In the genomic region with DNA sequence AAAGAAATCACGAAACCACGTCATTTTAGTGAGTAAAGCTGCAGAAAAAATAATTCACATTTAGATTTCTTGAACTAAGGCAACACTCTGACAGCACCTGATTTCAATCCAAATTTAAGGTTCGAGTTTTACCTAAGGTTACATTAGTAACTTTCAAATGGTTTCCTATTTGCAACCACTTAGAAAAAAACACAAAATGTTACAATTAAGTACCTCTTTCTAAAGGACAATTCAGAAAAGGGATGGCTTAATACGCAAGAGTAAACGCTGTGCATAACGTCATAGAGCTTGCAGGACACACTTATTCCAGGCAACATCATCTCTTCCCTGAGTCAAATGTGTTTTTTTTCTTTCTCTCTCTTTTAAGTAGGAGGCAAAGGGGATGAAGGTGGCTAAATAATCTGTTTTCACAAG, we compare ENCODE assay signal across 8 cellular contexts.
A peak's percentile ranks its signal among the peaks of the same experiment; 100 is the strongest.
DNase-seq lines count a peak whose midpoint lies in the region; ATAC-seq, FAIRE-seq and TF ChIP-seq lines count a peak whose summit lies in the region.

No MANE protein-coding gene starts in this region.

- in situ Hi-C loops in HepG2 (cut with HindIII; ENCODE audit: extremely low pct_ligation_motif_present, low pct_unique_long_range_greater_than_20kb), result no loop called here

- WGBS in HepG2 (ENCODE audit: low lambda C conversion rate), result under 1% methylated on average over 6 of the region's 6 CpGs
- 13% methylated on average over 6 of the region's 6 CpGs for WGBS in suprapubic skin

- H3K36me3 ChIP-seq in HepG2 (replicated peaks in 1 of 2; ENCODE audit: control insufficient read depth in 1 of 2, insufficient read depth in 2 of 2, low read length in 2 of 2) (no peaks in the 10 kb centered on the region), suprapubic skin (no peaks in the 10 kb centered on the region)

- H3K4me1 ChIP-seq in HepG2 (ENCODE audit: insufficient read depth, low read length) (peaks cover 45% of the 10 kb centered on the region), suprapubic skin (peaks cover 47% of the 10 kb centered on the region)

- CTCF ChIA-PET in HepG2 (lab: Yijun Ruan, JAX; ENCODE audit: low intra/inter-chr PET ratio, low total read pairs), result no interaction called here

- H4K20me1 ChIP-seq in HepG2 (ENCODE audit: insufficient read depth, low read length), result peaks cover 10% of the 10 kb centered on the region; the same call in 1 of the 2 replicates

- ATAC-seq in HepG2, result peak; percentile 42
- ATAC-seq in HG02970 (IDR thresholded peaks at IDR 0.05; ENCODE audit: low FRiP score, unreplicated experiment), result no peak

- peak overlapping the region; percentile 79 for H3K4me2 ChIP-seq in HepG2 (ENCODE audit: low read depth, low read length)

- BruUV-seq in HepG2 (replicated peaks; lab: Mats Ljungman, UMichigan), result no TSS peak

- TF ChIP-seq POLR2A in HepG2 (IDR thresholded peaks at IDR 0.05; ENCODE audit: insufficient read depth in 1 of 2, low read depth in 2 of 2, low read length in 2 of 2) (no peak), suprapubic skin (IDR thresholded peaks at IDR 0.05) (no peak)

- TF ChIP-seq EP300 in HepG2 (IDR thresholded peaks at IDR 0.05; ENCODE audit: low read depth in 2 of 2, low read length in 2 of 2) (no peak), HepG2 (CRISPR knock-in tag; IDR thresholded peaks at IDR 0.05; ENCODE audit: borderline replicate concordance) (no peak), suprapubic skin (IDR thresholded peaks at IDR 0.05) (no peak)

- intact Hi-C loops in HepG2 (cut with micrococcal nuclease; ENCODE audit: unreplicated experiment), result loop anchor here (2.0 to 5.0 kb wide), 2 partner anchors 42 to 64 kb away; no protein-coding TSS in a partner anchor

- H2AFZ ChIP-seq in HepG2 (ENCODE audit: low read length), result no peak overlapping the region

- H3K27ac ChIP-seq in HepG2 (ENCODE audit: extremely low read length, insufficient read depth, low read length) (peak overlapping the region; percentile 77), suprapubic skin (peak overlapping the region; percentile 98)

- no peak for TF ChIP-seq RAD21 in HepG2 (CRISPR knock-in tag; IDR thresholded peaks at IDR 0.05)

- H3K4me3 ChIP-seq in cardiac fibroblast (replicated peaks in 1 of 2; ENCODE audit: low read depth in 2 of 2, low read length in 2 of 2) (peak overlapping the region; percentile 75 to 94), HepG2 (replicated peaks in 1 of 3; ENCODE audit: insufficient read depth in 1 of 3, low read depth in 2 of 3, low read length in 3 of 3) (peak overlapping the region; percentile 74 to 98 (median 97)), suprapubic skin (peak overlapping the region; percentile 93)

- no peak for FAIRE-seq in HepG2 (lab: Jason Lieb, UNC)

- peaks cover 59% of the 10 kb centered on the region for H3K79me2 ChIP-seq in HepG2 (ENCODE audit: insufficient read depth, low read length)

- no peaks in the 10 kb centered on the region; a peak in 1 of 5 replicates for H3K27me3 ChIP-seq in HepG2 (ENCODE audit: control insufficient read depth in 1 of 2, insufficient read depth in 2 of 2, low read length in 2 of 2)
- no peaks in the 10 kb centered on the region for H3K27me3 ChIP-seq in suprapubic skin

- POLR2A ChIA-PET in HepG2 (lab: Yijun Ruan, JAX), result interaction anchor here (0.8 to 2.7 kb wide), 3 partner anchors 42 to 86 kb away, joined by 3 to 18 read pairs (median 5); a partner anchor contains a TSS

- peak; percentile 7 for DNase-seq in NCI-H1092 treated with DMSO at 0.1 percent for 48 hours (lab: John Stamatoyannopoulos, UW)
- DNase-seq in NCI-H1092 (lab: John Stamatoyannopoulos, UW), result no peak
- peak; percentile 13 for DNase-seq in NCI-H2227 treated with DMSO at 0.1 percent for 48 hours (lab: John Stamatoyannopoulos, UW)
- DNase-seq in cardiac fibroblast (ENCODE audit: low read depth in 2 of 2), result peak in 1 of 2 donors; percentile 73
- no peak for DNase-seq in HepG2 (ENCODE audit: low spot score)
- no peak for DNase-seq in suprapubic skin (ENCODE audit: low spot score in 2 of 2)
- DNase-seq in kidney glomerular epithelial cell (lab: John Stamatoyannopoulos, UW), result no peak

- no peak for TF ChIP-seq CTCF in cardiac fibroblast (IDR thresholded peaks at IDR 0.05; ENCODE audit: low read depth, low read length)
- TF ChIP-seq CTCF in HepG2 (CRISPR knock-in tag; IDR thresholded peaks at IDR 0.05), result no peak
- no peak for TF ChIP-seq CTCF in suprapubic skin (IDR thresholded peaks at IDR 0.05)

- H3K9ac ChIP-seq in HepG2 (ENCODE audit: insufficient read depth, low read depth, low read length), result peak overlapping the region; percentile 87

- H3K9me3 ChIP-seq in HepG2 (ENCODE audit: low read length) (no peaks in the 10 kb centered on the region), suprapubic skin (no peaks in the 10 kb centered on the region)

TF ChIP-seq in HepG2, 621 proteins besides CTCF, POLR2A, EP300 and RAD21:
- TF ChIP-seq ZNF274 (CRISPR knock-in tag; IDR thresholded peaks at IDR 0.05) (no peak), ZNF839 (CRISPR knock-in tag; IDR thresholded peaks at IDR 0.05; ENCODE audit: borderline replicate concordance) (no peak), ZNF34 (CRISPR knock-in tag; IDR thresholded peaks at IDR 0.05; ENCODE audit: borderline replicate concordance) (no peak), RORA (CRISPR knock-in tag; IDR thresholded peaks at IDR 0.05) (no peak), CREB1 (IDR thresholded peaks at IDR 0.05) (peak; percentile 27; the same call in 1 of the 2 replicates), CREB1 (CRISPR knock-in tag; IDR thresholded peaks at IDR 0.05) (peak; percentile 49; the same call in 1 of the 2 replicates), CEBPG (CRISPR knock-in tag; IDR thresholded peaks at IDR 0.05) (peak; percentile 28; the same call in 1 of the 2 replicates), CREM (IDR thresholded peaks at IDR 0.05) (peak; percentile 54), CREM (CRISPR knock-in tag; IDR thresholded peaks at IDR 0.05) (no peak), ATF7 (IDR thresholded peaks at IDR 0.05) (peak; percentile 31; the same call in 1 of the 2 replicates), ATF7 (CRISPR knock-in tag; IDR thresholded peaks at IDR 0.05) (no peak), SALL1 (CRISPR knock-in tag; IDR thresholded peaks at IDR 0.05) (no peak), ZMYM4 (CRISPR knock-in tag; IDR thresholded peaks at IDR 0.05) (no peak), ZBTB21 (CRISPR knock-in tag; IDR thresholded peaks at IDR 0.05) (peak; percentile 89), POLR2AphosphoS2 (IDR thresholded peaks at IDR 0.05; ENCODE audit: low read depth, low read length) (no peak), SP140L (CRISPR knock-in tag; IDR thresholded peaks at IDR 0.05; ENCODE audit: borderline replicate concordance) (0 out of 2 replicates have a peak, but pooled peaks have one; percentile 22), ZMAT3 (CRISPR knock-in tag; conservative IDR thresholded peaks at IDR 0.05) (0 out of 2 replicates have a peak, but pooled peaks have one; percentile 1)
- TF ChIP-seq, protein P1, sequence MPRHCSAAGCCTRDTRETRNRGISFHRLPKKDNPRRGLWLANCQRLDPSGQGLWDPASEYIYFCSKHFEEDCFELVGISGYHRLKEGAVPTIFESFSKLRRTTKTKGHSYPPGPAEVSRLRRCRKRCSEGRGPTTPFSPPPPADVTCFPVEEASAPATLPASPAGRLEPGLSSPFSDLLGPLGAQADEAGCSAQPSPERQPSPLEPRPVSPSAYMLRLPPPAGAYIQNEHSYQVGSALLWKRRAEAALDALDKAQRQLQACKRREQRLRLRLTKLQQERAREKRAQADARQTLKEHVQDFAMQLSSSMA (CRISPR knock-in tag; IDR thresholded peaks at IDR 0.05), result no peak
- TF ChIP-seq, protein P2, sequence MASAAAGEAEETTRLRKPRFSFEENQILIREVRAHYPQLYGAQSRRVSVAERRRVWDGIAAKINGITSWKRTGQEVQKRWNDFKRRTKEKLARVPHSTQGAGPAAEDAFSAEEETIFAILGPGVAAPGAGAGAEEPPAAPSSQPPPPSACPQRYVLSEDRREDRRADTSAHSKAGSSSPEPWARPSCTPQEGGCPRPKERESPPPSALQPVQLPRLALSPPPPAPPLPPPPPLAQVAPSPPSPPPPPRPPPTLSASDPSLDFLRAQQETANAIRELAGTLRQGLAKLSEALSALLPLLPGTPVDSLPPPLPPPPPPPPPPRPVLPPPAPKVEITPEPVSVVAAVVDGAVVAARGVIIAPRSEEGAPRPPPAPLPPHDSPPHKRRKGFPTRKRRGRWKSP (CRISPR knock-in tag; IDR thresholded peaks at IDR 0.05), result 0 out of 2 replicates have a peak, but pooled peaks have one; percentile 17

Comparison
In these comparisons a context has a peak if more than half of its experiments do, and no peak if none do; other contexts are left out.
1. DNase-seq: peak in NCI-H1092 treated with DMSO at 0.1 percent for 48 hours (single experiment) and NCI-H2227 treated with DMSO at 0.1 percent for 48 hours (single experiment); none in NCI-H1092 (single experiment), HepG2 (single experiment), suprapubic skin (0 of 2) and kidney glomerular epithelial cell (single experiment).
2. Peak in every context shown above with its lines, with median percentiles within 50 percentile points of each other: H3K4me3 ChIP-seq.